In genomic region chr2:10883066-10883465, GRCh38 we compare ENCODE assay signal across 2 cellular contexts.
TF ChIP-seq lines count a peak whose summit lies in the region.

No MANE protein-coding gene starts in this region.

TF ChIP-seq in HepG2, 621 proteins besides CTCF, POLR2A, EP300 and RAD21:
- TF ChIP-seq, protein P1, sequence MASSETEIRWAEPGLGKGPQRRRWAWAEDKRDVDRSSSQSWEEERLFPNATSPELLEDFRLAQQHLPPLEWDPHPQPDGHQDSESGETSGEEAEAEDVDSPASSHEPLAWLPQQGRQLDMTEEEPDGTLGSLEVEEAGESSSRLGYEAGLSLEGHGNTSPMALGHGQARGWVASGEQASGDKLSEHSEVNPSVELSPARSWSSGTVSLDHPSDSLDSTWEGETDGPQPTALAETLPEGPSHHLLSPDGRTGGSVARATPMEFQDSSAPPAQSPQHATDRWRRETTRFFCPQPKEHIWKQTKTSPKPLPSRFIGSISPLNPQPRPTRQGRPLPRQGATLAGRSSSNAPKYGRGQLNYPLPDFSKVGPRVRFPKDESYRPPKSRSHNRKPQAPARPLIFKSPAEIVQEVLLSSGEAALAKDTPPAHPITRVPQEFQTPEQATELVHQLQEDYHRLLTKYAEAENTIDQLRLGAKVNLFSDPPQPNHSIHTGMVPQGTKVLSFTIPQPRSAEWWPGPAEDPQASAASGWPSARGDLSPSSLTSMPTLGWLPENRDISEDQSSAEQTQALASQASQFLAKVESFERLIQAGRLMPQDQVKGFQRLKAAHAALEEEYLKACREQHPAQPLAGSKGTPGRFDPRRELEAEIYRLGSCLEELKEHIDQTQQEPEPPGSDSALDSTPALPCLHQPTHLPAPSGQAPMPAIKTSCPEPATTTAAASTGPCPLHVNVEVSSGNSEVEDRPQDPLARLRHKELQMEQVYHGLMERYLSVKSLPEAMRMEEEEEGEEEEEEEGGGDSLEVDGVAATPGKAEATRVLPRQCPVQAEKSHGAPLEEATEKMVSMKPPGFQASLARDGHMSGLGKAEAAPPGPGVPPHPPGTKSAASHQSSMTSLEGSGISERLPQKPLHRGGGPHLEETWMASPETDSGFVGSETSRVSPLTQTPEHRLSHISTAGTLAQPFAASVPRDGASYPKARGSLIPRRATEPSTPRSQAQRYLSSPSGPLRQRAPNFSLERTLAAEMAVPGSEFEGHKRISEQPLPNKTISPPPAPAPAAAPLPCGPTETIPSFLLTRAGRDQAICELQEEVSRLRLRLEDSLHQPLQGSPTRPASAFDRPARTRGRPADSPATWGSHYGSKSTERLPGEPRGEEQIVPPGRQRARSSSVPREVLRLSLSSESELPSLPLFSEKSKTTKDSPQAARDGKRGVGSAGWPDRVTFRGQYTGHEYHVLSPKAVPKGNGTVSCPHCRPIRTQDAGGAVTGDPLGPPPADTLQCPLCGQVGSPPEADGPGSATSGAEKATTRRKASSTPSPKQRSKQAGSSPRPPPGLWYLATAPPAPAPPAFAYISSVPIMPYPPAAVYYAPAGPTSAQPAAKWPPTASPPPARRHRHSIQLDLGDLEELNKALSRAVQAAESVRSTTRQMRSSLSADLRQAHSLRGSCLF (CRISPR knock-in tag; IDR thresholded peaks at IDR 0.05; ENCODE audit: borderline replicate concordance) = no peak
- TF ChIP-seq XBP1 (CRISPR knock-in tag; IDR thresholded peaks at IDR 0.05) = no peak
- no peak for TF ChIP-seq ZNF770 (CRISPR knock-in tag; IDR thresholded peaks at IDR 0.05)
- TF ChIP-seq THRA (CRISPR knock-in tag; IDR thresholded peaks at IDR 0.05; ENCODE audit: borderline replicate concordance) = no peak

TF ChIP-seq in neural cell, 6 proteins besides CTCF, POLR2A, EP300 and RAD21 (continued from another document):
- TF ChIP-seq EZH2 (IDR thresholded peaks at IDR 0.05; ENCODE audit: borderline replicate concordance, insufficient read depth, low read length, poor library complexity, severe bottlenecking) (no peak), POLR2AphosphoS5 (IDR thresholded peaks at IDR 0.05) (no peak), MXI1 (conservative IDR thresholded peaks at IDR 0.05; ENCODE audit: poor library complexity, severe bottlenecking) (no peak), REST (IDR thresholded peaks at IDR 0.05; ENCODE audit: borderline replicate concordance) (no peak)
